Comparison of ENCODE assay signal across 8 cellular contexts in the genomic region with DNA sequence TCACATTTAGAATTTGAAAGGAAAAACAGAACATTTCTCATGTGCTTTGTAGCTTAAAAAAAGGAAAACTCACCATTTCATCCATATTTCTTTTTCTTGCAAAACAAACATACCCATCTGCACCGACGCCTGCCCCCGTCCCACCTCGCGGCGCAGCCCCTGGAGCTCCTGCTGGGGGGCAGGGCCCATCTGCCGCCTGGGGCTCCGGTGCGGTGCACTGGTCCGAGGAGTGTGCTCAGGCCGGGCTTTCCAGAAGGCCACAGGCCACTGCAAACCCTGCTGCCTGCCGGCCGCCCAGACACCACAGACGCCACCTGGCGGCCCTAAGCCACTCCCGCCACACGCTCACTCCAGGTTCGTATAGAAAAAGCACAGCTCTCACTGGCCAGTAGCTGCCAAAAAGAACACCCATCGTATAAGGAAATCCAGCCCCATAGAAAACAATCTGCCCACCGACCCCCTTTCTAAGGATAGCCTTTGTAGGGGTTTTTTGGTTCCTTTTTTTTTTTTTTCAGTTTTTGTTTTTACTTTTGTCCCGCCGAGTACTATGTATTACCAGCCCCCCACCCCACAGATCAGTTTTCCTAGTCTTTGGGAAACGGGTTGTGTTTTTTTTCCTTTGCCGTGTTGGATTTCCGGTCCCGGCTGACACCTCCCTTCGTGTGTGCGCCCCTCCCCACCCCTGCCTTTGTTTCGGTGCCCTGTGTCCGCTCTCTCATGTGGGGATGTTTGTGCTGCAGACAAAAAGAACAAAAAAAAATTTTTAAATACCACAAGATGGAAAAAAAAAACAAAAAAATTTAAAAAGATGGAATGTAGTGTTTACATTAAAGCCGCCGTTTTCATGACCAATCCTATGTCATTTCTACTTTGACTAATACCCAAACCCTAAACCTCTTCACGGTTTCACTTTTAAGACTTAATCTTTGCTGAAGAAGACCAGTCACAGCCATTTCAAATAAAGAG.
DNase-seq lines count a peak whose midpoint lies in the region; ATAC-seq and TF ChIP-seq lines count a peak whose summit lies in the region.

No MANE protein-coding gene starts in this region.

- 0 out of 2 replicates have a peak, but pooled peaks cover 4% of the 10 kb centered on the region for H4K20me1 ChIP-seq in DOHH2 (ENCODE audit: control insufficient read depth, insufficient read depth, low read depth, low read length)
- no peaks in the 10 kb centered on the region for H4K20me1 ChIP-seq in hepatocyte (ENCODE audit: insufficient read depth, poor library complexity, severe bottlenecking)

- WGBS in hepatocyte (ENCODE audit: low lambda C conversion rate, missing lambda C conversion rate): 4% methylated on average over 33 of the region's 33 CpGs

- H3K27ac ChIP-seq in DOHH2 (ENCODE audit: low read depth, low read length): no peak overlapping the region
- peak overlapping the region; percentile 78 for H3K27ac ChIP-seq in hepatocyte
- H3K27ac ChIP-seq in rectal smooth muscle tissue (ENCODE audit: low read depth, low read length): peak overlapping the region; percentile 56

- peak overlapping the region; percentile 88 for H3K27ac Mint-ChIP-seq in T-helper 17 cell

- H3K4me3 ChIP-seq in DOHH2 (ENCODE audit: low read length) (peak overlapping the region; percentile 72), astrocyte of the spinal cord (ENCODE audit: low read depth, low read length) (peak overlapping the region; percentile 37), hepatocyte (peak overlapping the region; percentile 24), rectal smooth muscle tissue (ENCODE audit: low read length) (peak overlapping the region; percentile 60)

- peaks cover 8% of the 10 kb centered on the region for H3K36me3 ChIP-seq in DOHH2 (ENCODE audit: control insufficient read depth, low read length)
- H3K36me3 ChIP-seq in hepatocyte (replicated peaks; ENCODE audit: insufficient read depth, low read depth): no peaks in the 10 kb centered on the region
- H3K36me3 ChIP-seq in rectal smooth muscle tissue (ENCODE audit: control insufficient read depth, insufficient read depth, low read length): peaks cover 3% of the 10 kb centered on the region

- H2AFZ ChIP-seq in hepatocyte: peak overlapping the region; percentile 73

- peak overlapping the region; percentile 92 for H3K4me3 Mint-ChIP-seq in T-helper 17 cell

- H3K79me2 ChIP-seq in DOHH2 (ENCODE audit: control insufficient read depth, low read length): no peaks in the 10 kb centered on the region
- no peaks in the 10 kb centered on the region for H3K79me2 ChIP-seq in hepatocyte

- TF ChIP-seq CTCF in DOHH2 (IDR thresholded peaks at IDR 0.05; ENCODE audit: low read depth, low read length, poor library complexity, severe bottlenecking): peak; percentile 87
- peak; percentile 94 for TF ChIP-seq CTCF in astrocyte of the spinal cord (IDR thresholded peaks at IDR 0.05; ENCODE audit: low read depth, low read length)
- TF ChIP-seq CTCF in hepatocyte (IDR thresholded peaks at IDR 0.05; ENCODE audit: poor library complexity): peak; percentile 93

- peak overlapping the region; percentile 27 for H3K9ac ChIP-seq in rectal smooth muscle tissue (ENCODE audit: low read length)

- peak; percentile 78 for TF ChIP-seq RAD21 in Ishikawa (IDR thresholded peaks at IDR 0.05; ENCODE audit: low read depth)

- no peaks in the 10 kb centered on the region for H3K9me2 ChIP-seq in DOHH2 (replicated peaks; ENCODE audit: control insufficient read depth, low read length)
- H3K9me2 ChIP-seq in hepatocyte (replicated peaks; ENCODE audit: insufficient read depth): no peaks in the 10 kb centered on the region

- TF ChIP-seq EP300 in Ishikawa (IDR thresholded peaks at IDR 0.05; ENCODE audit: borderline replicate concordance): no peak

- H3K4me2 ChIP-seq in DOHH2 (ENCODE audit: low read length) (peak overlapping the region; percentile 72), hepatocyte (peak overlapping the region; percentile 81)

- ATAC-seq in GM21723 (IDR thresholded peaks at IDR 0.05; ENCODE audit: unreplicated experiment) (peak; percentile 91), T-helper 17 cell (peak; percentile 86)

- in situ Hi-C loops in astrocyte of the spinal cord (cut with HindIII; ENCODE audit: low sequenced_read_pairs): no loop called here

- peak; percentile 41 to 53 (median 47) for DNase-seq in T-helper 17 cell
- peak; percentile 89 for DNase-seq in astrocyte of the spinal cord (ENCODE audit: low read depth, low spot score)
- peak; percentile 93 for DNase-seq in hepatocyte (ENCODE audit: low spot score)
- DNase-seq in NCI-H2196 treated with DMSO at 0.1 percent for 48 hours (lab: John Stamatoyannopoulos, UW; ENCODE audit: unreplicated experiment): no peak

- no peaks in the 10 kb centered on the region for H3K36me3 Mint-ChIP-seq in T-helper 17 cell (ENCODE audit: low read depth)

- H3K4me1 ChIP-seq in DOHH2 (ENCODE audit: control insufficient read depth, low read length) (peaks cover 26% of the 10 kb centered on the region), hepatocyte (ENCODE audit: insufficient read depth) (peaks cover 21% of the 10 kb centered on the region), rectal smooth muscle tissue (ENCODE audit: control insufficient read depth, insufficient read depth, low read length) (peaks cover 6% of the 10 kb centered on the region)

- H3K27me3 ChIP-seq in DOHH2 (ENCODE audit: control insufficient read depth, low read length) (no peaks in the 10 kb centered on the region), hepatocyte (no peaks in the 10 kb centered on the region), rectal smooth muscle tissue (ENCODE audit: control insufficient read depth, insufficient read depth, low read length) (no peaks in the 10 kb centered on the region)

- peaks cover 12% of the 10 kb centered on the region for H3K4me1 Mint-ChIP-seq in T-helper 17 cell

- peaks cover 19% of the 10 kb centered on the region for H3F3A ChIP-seq in DOHH2 (ENCODE audit: control insufficient read depth, insufficient read depth)

- no peaks in the 10 kb centered on the region for H3K27me3 Mint-ChIP-seq in T-helper 17 cell

- no peaks in the 10 kb centered on the region for H3K9me3 ChIP-seq in DOHH2 (ENCODE audit: control insufficient read depth, insufficient read depth, low read length)
- no peaks in the 10 kb centered on the region for H3K9me3 ChIP-seq in T-helper 17 cell (ENCODE audit: control insufficient read depth, low read length, poor library complexity, severe bottlenecking)
- no peaks in the 10 kb centered on the region for H3K9me3 ChIP-seq in hepatocyte (ENCODE audit: low read depth)

TF ChIP-seq in Ishikawa, 13 proteins besides CTCF, POLR2A, EP300 and RAD21:
- TF ChIP-seq, protein P1, sequence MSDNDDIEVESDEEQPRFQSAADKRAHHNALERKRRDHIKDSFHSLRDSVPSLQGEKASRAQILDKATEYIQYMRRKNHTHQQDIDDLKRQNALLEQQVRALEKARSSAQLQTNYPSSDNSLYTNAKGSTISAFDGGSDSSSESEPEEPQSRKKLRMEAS (IDR thresholded peaks at IDR 0.05): peak; percentile 65
- no peak for TF ChIP-seq USF1 (IDR thresholded peaks at IDR 0.05)
- TF ChIP-seq CREB1 (IDR thresholded peaks at IDR 0.05; ENCODE audit: low read depth): no peak
- TF ChIP-seq TAF1 (IDR thresholded peaks at IDR 0.05; ENCODE audit: low read depth): 0 out of 2 replicates have a peak, but pooled peaks have one; percentile 13
- TF ChIP-seq CEBPB (IDR thresholded peaks at IDR 0.05): no peak
- no peak for TF ChIP-seq FOXM1 (IDR thresholded peaks at IDR 0.05; ENCODE audit: borderline replicate concordance, low read depth)
- TF ChIP-seq NFIC (IDR thresholded peaks at IDR 0.05): no peak
- TF ChIP-seq, protein P2, sequence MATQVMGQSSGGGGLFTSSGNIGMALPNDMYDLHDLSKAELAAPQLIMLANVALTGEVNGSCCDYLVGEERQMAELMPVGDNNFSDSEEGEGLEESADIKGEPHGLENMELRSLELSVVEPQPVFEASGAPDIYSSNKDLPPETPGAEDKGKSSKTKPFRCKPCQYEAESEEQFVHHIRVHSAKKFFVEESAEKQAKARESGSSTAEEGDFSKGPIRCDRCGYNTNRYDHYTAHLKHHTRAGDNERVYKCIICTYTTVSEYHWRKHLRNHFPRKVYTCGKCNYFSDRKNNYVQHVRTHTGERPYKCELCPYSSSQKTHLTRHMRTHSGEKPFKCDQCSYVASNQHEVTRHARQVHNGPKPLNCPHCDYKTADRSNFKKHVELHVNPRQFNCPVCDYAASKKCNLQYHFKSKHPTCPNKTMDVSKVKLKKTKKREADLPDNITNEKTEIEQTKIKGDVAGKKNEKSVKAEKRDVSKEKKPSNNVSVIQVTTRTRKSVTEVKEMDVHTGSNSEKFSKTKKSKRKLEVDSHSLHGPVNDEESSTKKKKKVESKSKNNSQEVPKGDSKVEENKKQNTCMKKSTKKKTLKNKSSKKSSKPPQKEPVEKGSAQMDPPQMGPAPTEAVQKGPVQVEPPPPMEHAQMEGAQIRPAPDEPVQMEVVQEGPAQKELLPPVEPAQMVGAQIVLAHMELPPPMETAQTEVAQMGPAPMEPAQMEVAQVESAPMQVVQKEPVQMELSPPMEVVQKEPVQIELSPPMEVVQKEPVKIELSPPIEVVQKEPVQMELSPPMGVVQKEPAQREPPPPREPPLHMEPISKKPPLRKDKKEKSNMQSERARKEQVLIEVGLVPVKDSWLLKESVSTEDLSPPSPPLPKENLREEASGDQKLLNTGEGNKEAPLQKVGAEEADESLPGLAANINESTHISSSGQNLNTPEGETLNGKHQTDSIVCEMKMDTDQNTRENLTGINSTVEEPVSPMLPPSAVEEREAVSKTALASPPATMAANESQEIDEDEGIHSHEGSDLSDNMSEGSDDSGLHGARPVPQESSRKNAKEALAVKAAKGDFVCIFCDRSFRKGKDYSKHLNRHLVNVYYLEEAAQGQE (IDR thresholded peaks at IDR 0.05; ENCODE audit: low read depth): no peak
- TF ChIP-seq TEAD4 (IDR thresholded peaks at IDR 0.05): no peak
- TF ChIP-seq ZBTB7A (IDR thresholded peaks at IDR 0.05; ENCODE audit: low read depth): peak; percentile 82
- no peak for TF ChIP-seq EGR1 (IDR thresholded peaks at IDR 0.05)
- 0 out of 2 replicates have a peak, but pooled peaks have one; percentile 28 for TF ChIP-seq YY1 (IDR thresholded peaks at IDR 0.05; ENCODE audit: low read depth)
- 0 out of 2 replicates have a peak, but pooled peaks have one; percentile 50 for TF ChIP-seq TCF12 (IDR thresholded peaks at IDR 0.05; ENCODE audit: low read depth)
